17 cellular contexts compared by ENCODE assay signal in the genomic region with DNA sequence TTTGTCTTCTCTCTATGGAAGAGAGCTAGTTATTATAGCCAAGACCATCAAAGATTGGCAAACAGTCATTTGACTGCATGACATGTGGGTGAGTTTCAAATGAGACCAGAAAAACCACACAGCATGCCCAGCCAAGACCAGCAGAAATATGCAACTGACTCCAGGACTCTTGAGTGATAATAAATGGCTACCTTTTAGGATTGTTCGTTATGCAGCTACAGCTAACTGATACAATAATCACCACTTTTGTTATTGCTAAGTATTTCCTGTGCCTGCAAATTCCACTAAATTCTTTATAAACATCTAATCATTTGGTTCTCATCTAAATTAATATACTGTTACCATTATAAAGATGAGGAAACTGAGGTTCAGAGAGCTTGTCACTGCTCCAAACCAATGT.
DNase-seq lines count a peak whose midpoint lies in the region; ATAC-seq and TF ChIP-seq lines count a peak whose summit lies in the region.
"Had no signal": no experiment of that assay in that cellular context is flagged by ENCODE, and none has a peak within 500 bp of the region (broad histone marks: within the 10 kb centered on the region; RNA-seq: fewer than 3 reads in every experiment).

No MANE protein-coding gene starts in this region.

- H3K27ac ChIP-seq in heart right ventricle (peak overlapping the region in 7 of 10 donors; percentile 3 to 73 (median 52)), angular gyrus (ENCODE audit: low read depth, low read length) (peak overlapping the region; percentile 75), endodermal cell (ENCODE audit: low read depth, low read length) (no peak overlapping the region), brain microvascular endothelial cell (no peak overlapping the region)
- H3K27ac ChIP-seq: BLaER1 had no signal

- no peak overlapping the region for H3K4me3 ChIP-seq in heart right ventricle
- no peak overlapping the region for H3K4me3 ChIP-seq in endodermal cell (ENCODE audit: low read length)
- no peak overlapping the region for H3K4me3 ChIP-seq in brain microvascular endothelial cell (ENCODE audit: low read depth, low read length)
- H3K4me3 ChIP-seq: BLaER1, GM23338 had no signal

- H3K9ac ChIP-seq in endodermal cell (ENCODE audit: extremely low read depth, low read length, poor library complexity, severe bottlenecking) = no peak overlapping the region
- H3K9ac ChIP-seq: BLaER1 had no signal

- H3K27ac Mint-ChIP-seq in endodermal cell = no peak overlapping the region
- H3K27ac Mint-ChIP-seq: CD14-positive monocyte; CD4-positive, alpha-beta memory T cell; GM23338 had no signal

- no peaks in the 10 kb centered on the region for H3K36me3 ChIP-seq in heart right ventricle
- H3K36me3 ChIP-seq in endodermal cell (ENCODE audit: control insufficient read depth, insufficient read depth, low read length) = no peaks in the 10 kb centered on the region
- no peaks in the 10 kb centered on the region for H3K36me3 ChIP-seq in brain microvascular endothelial cell (replicated peaks)
- H3K36me3 ChIP-seq: BLaER1 had no signal

- DNase-seq in heart right ventricle = no peak
- no peak for DNase-seq in Right ventricle myocardium superior
- peak; percentile 7 for DNase-seq in endodermal cell
- DNase-seq in omental fat pad (ENCODE audit: low spot score) = no peak
- DNase-seq in stimulated activated CD4-positive, alpha-beta T cell treated with anti-CD3 and anti-CD28 coated beads, Interleukin-4, amount 100 ng/mL, for 24 hours = no peak
- DNase-seq in brain microvascular endothelial cell = no peak
- DNase-seq: 8988T; CD4-positive, alpha-beta memory T cell; DMS153; DMS79 treated with DMSO at 0.1 percent for 48 hours; GF-D8; H7 had no signal

- H3K27me3 ChIP-seq in heart right ventricle (peaks cover 0 to 2% (median 0%) of the 10 kb centered on the region in 7 donors), endodermal cell (ENCODE audit: control insufficient read depth, insufficient read depth, low read length, poor library complexity, severe bottlenecking) (peaks cover 23% of the 10 kb centered on the region), brain microvascular endothelial cell (replicated peaks) (no peaks in the 10 kb centered on the region)
- H3K27me3 ChIP-seq: BLaER1 had no signal

- intact Hi-C loops in heart right ventricle (cut with DNase I) = loop anchor here in 1 of 10 donors (10.0 kb wide), 1 partner anchor 108 kb away; no protein-coding TSS in a partner anchor
- intact Hi-C loops in Right ventricle myocardium superior (cut with DNase I) = no loop called here

- H3K27me3 Mint-ChIP-seq in endodermal cell (ENCODE audit: insufficient read depth) = peaks cover 44% of the 10 kb centered on the region
- H3K27me3 Mint-ChIP-seq: CD4-positive, alpha-beta memory T cell had no signal

- H3K4me3 Mint-ChIP-seq in endodermal cell = no peak overlapping the region
- H3K4me3 Mint-ChIP-seq: CD14-positive monocyte; CD4-positive, alpha-beta memory T cell; GM23338 had no signal

- ATAC-seq in heart right ventricle (no peak), Right ventricle myocardium superior (ENCODE audit: poor library complexity) (no peak), omental fat pad (ENCODE audit: low FRiP score) (no peak)
- ATAC-seq: HCT116 had no signal

- TF ChIP-seq CTCF in heart right ventricle (IDR thresholded peaks at IDR 0.05) (no peak), endodermal cell (conservative IDR thresholded peaks at IDR 0.05) (no peak), omental fat pad (IDR thresholded peaks at IDR 0.05) (no peak), brain microvascular endothelial cell (IDR thresholded peaks at IDR 0.05; ENCODE audit: low read depth, low read length, missing control alignments) (no peak)

- WGBS in heart right ventricle, 2 donors = 0% methylated on average over 1 of the region's 1 CpG
- WGBS in endodermal cell (ENCODE audit: insufficient coverage in 1 of 2, insufficient read length in 1 of 2), 2 experiments = 0% methylated on average over 1 of the region's 1 CpG

- H3K36me3 Mint-ChIP-seq in endodermal cell (ENCODE audit: low read depth) = no peaks in the 10 kb centered on the region
- H3K36me3 Mint-ChIP-seq: CD14-positive monocyte; CD4-positive, alpha-beta memory T cell had no signal

- H3K9me3 Mint-ChIP-seq in endodermal cell = no peaks in the 10 kb centered on the region
- H3K9me3 Mint-ChIP-seq: GM23338 had no signal

- peaks cover 0 to 17% (median 9%) of the 10 kb centered on the region in 9 donors for H3K4me1 ChIP-seq in heart right ventricle
- H3K4me1 ChIP-seq in endodermal cell (ENCODE audit: control insufficient read depth, insufficient read depth, low read length) = peaks cover 5% of the 10 kb centered on the region

- peaks cover 0 to 6% (median 0%) of the 10 kb centered on the region in 11 donors for H3K9me3 ChIP-seq in heart right ventricle
- H3K9me3 ChIP-seq in endodermal cell (ENCODE audit: control insufficient read depth, low read length) = peaks cover 9% of the 10 kb centered on the region
- H3K9me3 ChIP-seq: BLaER1 had no signal

- in situ Hi-C loops in brain microvascular endothelial cell (cut with HindIII; ENCODE audit: low pct_ligation_motif_present, low sequenced_read_pairs) = no loop called here

- peaks cover 14% of the 10 kb centered on the region for H3K4me1 Mint-ChIP-seq in endodermal cell
- H3K4me1 Mint-ChIP-seq: CD14-positive monocyte; CD4-positive, alpha-beta memory T cell had no signal

Comparison
In these comparisons a context has a peak if more than half of its experiments do, and no peak if none do; other contexts are left out.
1. H3K27ac ChIP-seq: peak in heart right ventricle (7 of 10) and angular gyrus (single experiment); none in endodermal cell (single experiment) and brain microvascular endothelial cell (single experiment).